16 cellular contexts compared by ENCODE assay signal in genomic region chr1:162292422-162292849, GRCh38.
DNase-seq lines count a peak whose midpoint lies in the region; TF ChIP-seq lines count a peak whose summit lies in the region.
"Had no signal": no experiment of that assay in that cellular context is flagged by ENCODE, and none has a peak within 500 bp of the region (broad histone marks: within the 10 kb centered on the region; RNA-seq: fewer than 3 reads in every experiment).

No MANE protein-coding gene starts in this region.

- H3K4me1 ChIP-seq in mesendoderm (ENCODE audit: control insufficient read depth, low read depth, low read length) = no peaks in the 10 kb centered on the region

- H3K27me3 Mint-ChIP-seq in endothelial cell (ENCODE audit: unreplicated experiment) = peaks cover 2% of the 10 kb centered on the region

- H4K8ac ChIP-seq in mesendoderm (ENCODE audit: low read depth, low read length) = no peak overlapping the region

- H3K27me3 ChIP-seq in mesendoderm (ENCODE audit: insufficient read depth, low read length, poor library complexity) = no peaks in the 10 kb centered on the region

- peak; percentile 43 for DNase-seq in EH (ENCODE audit: low read depth)
- DNase-seq in RPMI7951 (ENCODE audit: low read depth) = peak; percentile 3
- DNase-seq in endothelial cell (ENCODE audit: low spot score) = no peak
- peak; percentile 88 for DNase-seq in mesendoderm
- no peak for DNase-seq in dedifferentiated amniotic fluid mesenchymal stem cell (ENCODE audit: extremely low spot score)
- DNase-seq in NAMALWA (ENCODE audit: low spot score) = no peak
- DNase-seq in OCI-M2 (lab: John Stamatoyannopoulos, UW; ENCODE audit: unreplicated experiment) = no peak
- DNase-seq in NCI-H524 treated with DMSO at 0.1 percent for 48 hours (lab: John Stamatoyannopoulos, UW) = no peak
- DNase-seq: activated T-cell treated with anti-CD3 and anti-CD28 coated beads, Interleukin-2, amount 50 U/mL, for 1 hour; GF-D8; glutamatergic neuron; KG1; NCI-H1105 treated with DMSO at 0.1 percent for 48 hours; small intestine had no signal

- no peaks in the 10 kb centered on the region for H3K79me1 ChIP-seq in mesendoderm (ENCODE audit: low read length)

- peaks cover 26% of the 10 kb centered on the region for H3K4me1 Mint-ChIP-seq in endothelial cell (ENCODE audit: unreplicated experiment)
- H3K4me1 Mint-ChIP-seq: stimulated activated effector memory CD8-positive, alpha-beta T cell treated with anti-CD3 and anti-CD28 coated beads, Interleukin-12 subunit alpha, Interleukin-12 subunit beta, amount 100 ng/mL, for 72 hours had no signal

- H3K4me3 Mint-ChIP-seq in endothelial cell (ENCODE audit: unreplicated experiment) = no peak overlapping the region
- H3K4me3 Mint-ChIP-seq: stimulated activated effector memory CD8-positive, alpha-beta T cell treated with anti-CD3 and anti-CD28 coated beads, Interleukin-12 subunit alpha, Interleukin-12 subunit beta, amount 100 ng/mL, for 72 hours had no signal

- H2BK120ac ChIP-seq in mesendoderm (ENCODE audit: low read depth, low read length) = no peak overlapping the region

- H2BK15ac ChIP-seq in mesendoderm (replicated peaks; ENCODE audit: low read depth) = no peak overlapping the region

- no peak overlapping the region for H2BK5ac ChIP-seq in mesendoderm (ENCODE audit: low read length)

- no peak overlapping the region for H3K4me2 ChIP-seq in mesendoderm (ENCODE audit: low read length)

- H3K56ac ChIP-seq in mesendoderm (ENCODE audit: low read length) = no peak overlapping the region

- H4K5ac ChIP-seq in mesendoderm (ENCODE audit: low read length) = no peak overlapping the region

- H3K36me3 ChIP-seq in mesendoderm (ENCODE audit: control insufficient read depth, insufficient read depth, low read length) = no peaks in the 10 kb centered on the region

- H3K27ac Mint-ChIP-seq in endothelial cell (ENCODE audit: unreplicated experiment) = peak overlapping the region; percentile 73
- H3K27ac Mint-ChIP-seq: activated naive CD4-positive, alpha-beta T cell treated with anti-CD3 and anti-CD28 coated beads, Interleukin-2, amount 50 U/mL, for 72 hours; stimulated activated effector memory CD8-positive, alpha-beta T cell treated with anti-CD3 and anti-CD28 coated beads, Interleukin-12 subunit alpha, Interleukin-12 subunit beta, amount 100 ng/mL, for 72 hours had no signal

- H3K4ac ChIP-seq in mesendoderm (ENCODE audit: low read depth, low read length) = no peak overlapping the region

- H3K9ac ChIP-seq in mesendoderm (ENCODE audit: low read length) = no peak overlapping the region

- no peak overlapping the region for H2AK5ac ChIP-seq in mesendoderm (ENCODE audit: low read length)

- H3K9me3 Mint-ChIP-seq in endothelial cell (ENCODE audit: unreplicated experiment) = no peaks in the 10 kb centered on the region
- H3K9me3 Mint-ChIP-seq: activated naive CD4-positive, alpha-beta T cell treated with anti-CD3 and anti-CD28 coated beads, Interleukin-2, amount 50 U/mL, for 72 hours; stimulated activated effector memory CD8-positive, alpha-beta T cell treated with anti-CD3 and anti-CD28 coated beads, Interleukin-12 subunit alpha, Interleukin-12 subunit beta, amount 100 ng/mL, for 72 hours had no signal

- H3K4me3 ChIP-seq in mesendoderm (ENCODE audit: low read length) = no peak overlapping the region

- H3K18ac ChIP-seq in mesendoderm (ENCODE audit: low read length) = no peak overlapping the region

- no peak for TF ChIP-seq CTCF in endothelial cell (IDR thresholded peaks at IDR 0.05; ENCODE audit: unreplicated experiment)

- no CpG with 5 or more reads among the region's 2 CpGs for WGBS in mesendoderm (ENCODE audit: extremely low coverage, insufficient coverage, low lambda C conversion rate)

- peaks cover 30% of the 10 kb centered on the region for H3K36me3 Mint-ChIP-seq in endothelial cell (ENCODE audit: low read depth, unreplicated experiment)
- H3K36me3 Mint-ChIP-seq: activated naive CD4-positive, alpha-beta T cell treated with anti-CD3 and anti-CD28 coated beads, Interleukin-2, amount 50 U/mL, for 72 hours; stimulated activated effector memory CD8-positive, alpha-beta T cell treated with anti-CD3 and anti-CD28 coated beads, Interleukin-12 subunit alpha, Interleukin-12 subunit beta, amount 100 ng/mL, for 72 hours had no signal

- no peaks in the 10 kb centered on the region for H3K79me2 ChIP-seq in mesendoderm (ENCODE audit: control insufficient read depth, insufficient read depth, low read length)

- H3K27ac ChIP-seq in mesendoderm (ENCODE audit: low read depth, low read length) = no peak overlapping the region

- no peak overlapping the region for H3K23ac ChIP-seq in mesendoderm (ENCODE audit: low read length)

Comparison
In these comparisons a context has a peak if more than half of its experiments do, and no peak if none do; other contexts are left out.
1. DNase-seq: peak in EH (single experiment), RPMI7951 (single experiment) and mesendoderm (single experiment); none in endothelial cell (single experiment), dedifferentiated amniotic fluid mesenchymal stem cell (single experiment), NAMALWA (single experiment), OCI-M2 (single experiment) and NCI-H524 treated with DMSO at 0.1 percent for 48 hours (single experiment).